2 cellular contexts compared by ENCODE assay signal in the genomic region with DNA sequence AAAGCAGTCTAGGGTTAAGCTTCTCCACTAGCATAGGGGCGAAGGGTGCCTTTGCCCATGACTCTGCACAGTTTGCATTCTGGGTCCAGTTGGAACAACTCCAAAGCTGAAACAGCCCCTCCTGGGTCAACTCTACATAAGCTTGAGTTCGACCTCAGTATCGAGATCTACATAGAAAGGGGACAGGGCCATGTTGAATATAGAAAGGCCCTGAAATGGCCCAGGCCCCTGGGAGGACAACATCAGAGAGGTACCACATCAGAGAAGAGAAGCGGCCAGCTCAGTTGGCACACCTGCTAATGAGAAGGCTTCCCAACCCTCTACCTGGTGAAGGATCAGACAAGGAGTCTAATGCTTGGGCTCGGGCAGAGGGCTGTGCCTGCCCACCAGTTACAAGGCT.
TF ChIP-seq lines count a peak whose summit lies in the region.

No MANE protein-coding gene starts in this region.

TF ChIP-seq in liver, 16 proteins besides CTCF, POLR2A, EP300 and RAD21:
- no peak for TF ChIP-seq GABPA (IDR thresholded peaks at IDR 0.05 in 1 of 2, conservative IDR thresholded peaks at IDR 0.05 in 1 of 2)
- TF ChIP-seq, protein P1, sequence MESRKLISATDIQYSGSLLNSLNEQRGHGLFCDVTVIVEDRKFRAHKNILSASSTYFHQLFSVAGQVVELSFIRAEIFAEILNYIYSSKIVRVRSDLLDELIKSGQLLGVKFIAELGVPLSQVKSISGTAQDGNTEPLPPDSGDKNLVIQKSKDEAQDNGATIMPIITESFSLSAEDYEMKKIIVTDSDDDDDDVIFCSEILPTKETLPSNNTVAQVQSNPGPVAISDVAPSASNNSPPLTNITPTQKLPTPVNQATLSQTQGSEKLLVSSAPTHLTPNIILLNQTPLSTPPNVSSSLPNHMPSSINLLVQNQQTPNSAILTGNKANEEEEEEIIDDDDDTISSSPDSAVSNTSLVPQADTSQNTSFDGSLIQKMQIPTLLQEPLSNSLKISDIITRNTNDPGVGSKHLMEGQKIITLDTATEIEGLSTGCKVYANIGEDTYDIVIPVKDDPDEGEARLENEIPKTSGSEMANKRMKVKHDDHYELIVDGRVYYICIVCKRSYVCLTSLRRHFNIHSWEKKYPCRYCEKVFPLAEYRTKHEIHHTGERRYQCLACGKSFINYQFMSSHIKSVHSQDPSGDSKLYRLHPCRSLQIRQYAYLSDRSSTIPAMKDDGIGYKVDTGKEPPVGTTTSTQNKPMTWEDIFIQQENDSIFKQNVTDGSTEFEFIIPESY (IDR thresholded peaks at IDR 0.05): no peak
- TF ChIP-seq SP1 (IDR thresholded peaks at IDR 0.05): no peak
- no peak for TF ChIP-seq YY1 (IDR thresholded peaks at IDR 0.05)
- TF ChIP-seq, protein P2, sequence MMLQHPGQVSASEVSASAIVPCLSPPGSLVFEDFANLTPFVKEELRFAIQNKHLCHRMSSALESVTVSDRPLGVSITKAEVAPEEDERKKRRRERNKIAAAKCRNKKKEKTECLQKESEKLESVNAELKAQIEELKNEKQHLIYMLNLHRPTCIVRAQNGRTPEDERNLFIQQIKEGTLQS (IDR thresholded peaks at IDR 0.05): no peak
- no peak for TF ChIP-seq FOXA1 (IDR thresholded peaks at IDR 0.05)
- TF ChIP-seq HNF4A (conservative IDR thresholded peaks at IDR 0.05): no peak
- TF ChIP-seq FOXA2 (IDR thresholded peaks at IDR 0.05): no peak
- TF ChIP-seq TAF1 (conservative IDR thresholded peaks at IDR 0.05): no peak
- no peak for TF ChIP-seq EGR1 (IDR thresholded peaks at IDR 0.05; ENCODE audit: low read depth in 2 of 2)
- TF ChIP-seq NR2F2 (IDR thresholded peaks at IDR 0.05): no peak
- TF ChIP-seq, protein P3, sequence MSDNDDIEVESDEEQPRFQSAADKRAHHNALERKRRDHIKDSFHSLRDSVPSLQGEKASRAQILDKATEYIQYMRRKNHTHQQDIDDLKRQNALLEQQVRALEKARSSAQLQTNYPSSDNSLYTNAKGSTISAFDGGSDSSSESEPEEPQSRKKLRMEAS (IDR thresholded peaks at IDR 0.05): no peak
- no peak for TF ChIP-seq RXRA (IDR thresholded peaks at IDR 0.05)
- TF ChIP-seq, protein P4, sequence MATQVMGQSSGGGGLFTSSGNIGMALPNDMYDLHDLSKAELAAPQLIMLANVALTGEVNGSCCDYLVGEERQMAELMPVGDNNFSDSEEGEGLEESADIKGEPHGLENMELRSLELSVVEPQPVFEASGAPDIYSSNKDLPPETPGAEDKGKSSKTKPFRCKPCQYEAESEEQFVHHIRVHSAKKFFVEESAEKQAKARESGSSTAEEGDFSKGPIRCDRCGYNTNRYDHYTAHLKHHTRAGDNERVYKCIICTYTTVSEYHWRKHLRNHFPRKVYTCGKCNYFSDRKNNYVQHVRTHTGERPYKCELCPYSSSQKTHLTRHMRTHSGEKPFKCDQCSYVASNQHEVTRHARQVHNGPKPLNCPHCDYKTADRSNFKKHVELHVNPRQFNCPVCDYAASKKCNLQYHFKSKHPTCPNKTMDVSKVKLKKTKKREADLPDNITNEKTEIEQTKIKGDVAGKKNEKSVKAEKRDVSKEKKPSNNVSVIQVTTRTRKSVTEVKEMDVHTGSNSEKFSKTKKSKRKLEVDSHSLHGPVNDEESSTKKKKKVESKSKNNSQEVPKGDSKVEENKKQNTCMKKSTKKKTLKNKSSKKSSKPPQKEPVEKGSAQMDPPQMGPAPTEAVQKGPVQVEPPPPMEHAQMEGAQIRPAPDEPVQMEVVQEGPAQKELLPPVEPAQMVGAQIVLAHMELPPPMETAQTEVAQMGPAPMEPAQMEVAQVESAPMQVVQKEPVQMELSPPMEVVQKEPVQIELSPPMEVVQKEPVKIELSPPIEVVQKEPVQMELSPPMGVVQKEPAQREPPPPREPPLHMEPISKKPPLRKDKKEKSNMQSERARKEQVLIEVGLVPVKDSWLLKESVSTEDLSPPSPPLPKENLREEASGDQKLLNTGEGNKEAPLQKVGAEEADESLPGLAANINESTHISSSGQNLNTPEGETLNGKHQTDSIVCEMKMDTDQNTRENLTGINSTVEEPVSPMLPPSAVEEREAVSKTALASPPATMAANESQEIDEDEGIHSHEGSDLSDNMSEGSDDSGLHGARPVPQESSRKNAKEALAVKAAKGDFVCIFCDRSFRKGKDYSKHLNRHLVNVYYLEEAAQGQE (IDR thresholded peaks at IDR 0.05): no peak
TF ChIP-seq in liver: peak in this region for 0.

TF ChIP-seq in HepG2, 621 proteins besides CTCF, POLR2A, EP300 and RAD21:
- TF ChIP-seq, protein P5, sequence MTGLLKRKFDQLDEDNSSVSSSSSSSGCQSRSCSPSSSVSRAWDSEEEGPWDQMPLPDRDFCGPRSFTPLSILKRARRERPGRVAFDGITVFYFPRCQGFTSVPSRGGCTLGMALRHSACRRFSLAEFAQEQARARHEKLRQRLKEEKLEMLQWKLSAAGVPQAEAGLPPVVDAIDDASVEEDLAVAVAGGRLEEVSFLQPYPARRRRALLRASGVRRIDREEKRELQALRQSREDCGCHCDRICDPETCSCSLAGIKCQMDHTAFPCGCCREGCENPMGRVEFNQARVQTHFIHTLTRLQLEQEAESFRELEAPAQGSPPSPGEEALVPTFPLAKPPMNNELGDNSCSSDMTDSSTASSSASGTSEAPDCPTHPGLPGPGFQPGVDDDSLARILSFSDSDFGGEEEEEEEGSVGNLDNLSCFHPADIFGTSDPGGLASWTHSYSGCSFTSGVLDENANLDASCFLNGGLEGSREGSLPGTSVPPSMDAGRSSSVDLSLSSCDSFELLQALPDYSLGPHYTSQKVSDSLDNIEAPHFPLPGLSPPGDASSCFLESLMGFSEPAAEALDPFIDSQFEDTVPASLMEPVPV (CRISPR knock-in tag; IDR thresholded peaks at IDR 0.05): no peak
TF ChIP-seq in HepG2: peak in this region for 0.
